Comparison of ENCODE assay signal across 1 cellular context in the genomic region with DNA sequence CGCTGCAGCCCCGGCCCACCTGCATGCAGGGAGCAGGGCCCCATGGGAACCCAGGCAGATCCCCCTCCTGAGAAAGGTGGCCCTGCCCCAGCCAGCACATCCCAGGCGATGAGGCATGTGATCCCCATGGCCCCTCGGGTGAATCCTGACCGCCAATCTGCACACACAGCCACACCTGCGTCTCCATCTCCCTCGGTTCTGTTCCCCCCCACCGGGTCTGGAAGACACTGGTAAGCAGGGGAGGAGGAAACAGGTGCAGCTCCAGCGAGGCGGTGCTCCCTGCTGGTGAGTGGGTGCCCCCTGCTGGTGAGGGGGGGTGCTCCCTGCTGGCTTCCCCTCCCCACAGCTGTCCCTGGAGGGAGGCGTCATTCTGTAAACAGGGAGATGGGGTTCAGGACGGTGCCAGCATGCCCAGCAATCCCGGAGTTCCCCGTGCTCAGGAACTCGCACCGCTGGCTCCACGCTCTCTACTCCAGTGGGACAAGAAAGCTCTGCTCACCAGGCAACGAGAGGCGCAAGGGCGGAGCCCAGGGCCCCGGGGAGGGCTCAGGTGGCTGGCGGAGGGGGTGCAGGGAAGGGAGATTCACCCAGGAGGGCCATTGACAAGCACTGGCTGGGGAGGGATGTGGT.
TF ChIP-seq lines count a peak whose summit lies in the region.

No MANE protein-coding gene starts in this region.

TF ChIP-seq in HepG2, 621 proteins besides CTCF, POLR2A, EP300 and RAD21 (continued from another document):
- TF ChIP-seq MAZ (IDR thresholded peaks at IDR 0.05; ENCODE audit: borderline replicate concordance, low read depth, low read length) (0 out of 2 replicates have a peak, but pooled peaks have one; percentile 52), MAZ (CRISPR knock-in tag; IDR thresholded peaks at IDR 0.05; ENCODE audit: low read depth) (peak; percentile 66; the same call in 1 of the 2 replicates), NR2C2 (CRISPR knock-in tag; IDR thresholded peaks at IDR 0.05; ENCODE audit: borderline replicate concordance) (0 out of 2 replicates have a peak, but pooled peaks have one; percentile 14), PITX1 (CRISPR knock-in tag; IDR thresholded peaks at IDR 0.05) (0 out of 2 replicates have a peak, but pooled peaks have one; percentile 9), IRF2 (CRISPR knock-in tag; IDR thresholded peaks at IDR 0.05) (peak; percentile 33; the same call in 1 of the 2 replicates), ZNF598 (CRISPR knock-in tag; IDR thresholded peaks at IDR 0.05; ENCODE audit: borderline replicate concordance) (0 out of 2 replicates have a peak, but pooled peaks have one; percentile 47), THAP11 (CRISPR knock-in tag; IDR thresholded peaks at IDR 0.05) (0 out of 2 replicates have a peak, but pooled peaks have one; percentile 23), ATM (IDR thresholded peaks at IDR 0.05; ENCODE audit: borderline replicate concordance) (no peak), ZNF614 (CRISPR knock-in tag; IDR thresholded peaks at IDR 0.05; ENCODE audit: borderline replicate concordance) (no peak), TAF1 (CRISPR knock-in tag; IDR thresholded peaks at IDR 0.05) (no peak)
TF ChIP-seq in HepG2: peak in this region for 69.
